In the genomic region with DNA sequence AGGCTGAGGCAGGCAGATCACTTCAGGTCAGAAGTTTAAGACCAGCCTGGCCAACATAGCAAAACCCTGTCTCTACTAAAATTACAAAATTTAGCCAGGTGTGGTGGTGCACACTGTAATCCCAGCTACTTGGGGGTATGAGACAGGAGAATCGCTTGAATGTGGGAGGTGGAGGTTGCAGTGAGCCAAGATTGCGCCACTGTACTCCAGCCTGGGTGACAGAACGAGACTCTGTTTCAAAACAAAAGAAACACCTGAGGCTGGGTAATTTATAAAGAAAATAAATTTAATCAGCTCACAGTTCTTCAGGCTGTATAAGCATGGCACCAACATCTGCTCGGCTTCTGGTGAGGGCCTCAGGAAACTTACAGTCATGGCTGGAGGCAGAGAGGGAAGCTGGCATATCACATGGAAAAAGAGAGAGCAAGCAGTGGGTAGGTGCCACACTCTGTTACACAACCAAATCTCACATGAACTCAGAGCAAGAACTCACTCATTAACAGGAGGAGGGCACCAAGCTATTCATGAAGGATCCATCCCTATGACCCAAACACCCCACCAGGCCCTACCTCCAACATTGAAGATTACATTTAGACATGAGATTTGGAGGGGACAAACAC, we compare ENCODE assay signal across 38 cellular contexts.
"Had no signal": no experiment of that assay in that cellular context is flagged by ENCODE, and none has a peak within 500 bp of the region (broad histone marks: within the 10 kb centered on the region; RNA-seq: fewer than 3 reads in every experiment).

No MANE protein-coding gene starts in this region.

- H3K36me3 Mint-ChIP-seq: activated CD4-positive, alpha-beta memory T cell treated with anti-CD3 and anti-CD28 coated beads for 36 hours; activated naive CD4-positive, alpha-beta T cell treated with anti-CD3 and anti-CD28 coated beads, Interleukin-2, amount 50 U/mL, for 24 hours; activated naive CD8-positive, alpha-beta T cell; activated naive CD8-positive, alpha-beta T cell treated with anti-CD3 and anti-CD28 coated beads, Interleukin-2, amount 10 ng/mL, durations not matched to agents 7 days and 5 days; brain had no signal

- H3K27me3 Mint-ChIP-seq: activated B cell treated with CpG ODN at 0.5 μM for 24 hours; activated CD4-positive, alpha-beta T cell treated with anti-CD3 and anti-CD28 coated beads, Interleukin-2, amount 10 ng/mL, durations not matched to agents 24 days and 14 days; activated naive CD8-positive, alpha-beta T cell treated with anti-CD3 and anti-CD28 coated beads, Interleukin-2, amount 10 ng/mL, durations not matched to agents 7 days and 5 days; activated T-helper 17 cell treated with anti-CD3 and anti-CD28 coated beads, Interleukin-2, amount 50 U/mL, for 72 hours had no signal

- FAIRE-seq: TTC549 had no signal

- H3K36me3 ChIP-seq: ascending aorta, cardiac muscle cell had no signal

- H3K9me3 ChIP-seq: ascending aorta had no signal

- H3K4me3 ChIP-seq: ascending aorta, cardiac muscle cell had no signal

- H3K4me1 Mint-ChIP-seq: activated B cell treated with CpG ODN at 0.5 μM for 24 hours; activated CD4-positive, alpha-beta T cell treated with anti-CD3 and anti-CD28 coated beads, Interleukin-2, amount 10 ng/mL, durations not matched to agents 24 days and 14 days; activated naive CD4-positive, alpha-beta T cell treated with anti-CD3 and anti-CD28 coated beads, Interleukin-2, amount 50 U/mL, for 24 hours; activated naive CD8-positive, alpha-beta T cell treated with anti-CD3 and anti-CD28 coated beads, Interleukin-2, amount 10 ng/mL, durations not matched to agents 7 days and 5 days; activated naive CD8-positive, alpha-beta T cell treated with anti-CD3 and anti-CD28 coated beads, Interleukin-2, amount 50 U/mL, for 24 hours; activated T-helper 17 cell treated with anti-CD3 and anti-CD28 coated beads, Interleukin-2, amount 50 U/mL, for 72 hours; brain; central memory CD8-positive, alpha-beta T cell had no signal

- H3K9me3 Mint-ChIP-seq: activated B cell treated with CpG ODN at 0.5 μM for 24 hours; activated CD4-positive, alpha-beta memory T cell treated with anti-CD3 and anti-CD28 coated beads for 36 hours; activated CD4-positive, alpha-beta T cell treated with anti-CD3 and anti-CD28 coated beads, Interleukin-2, amount 10 ng/mL, durations not matched to agents 24 days and 14 days; activated CD8-positive, alpha-beta T cell treated with anti-CD3 and anti-CD28 coated beads for 36 hours; activated naive CD4-positive, alpha-beta T cell treated with anti-CD3 and anti-CD28 coated beads for 36 hours; activated naive CD8-positive, alpha-beta T cell treated with anti-CD3 and anti-CD28 coated beads, Interleukin-2, amount 50 U/mL, for 24 hours; activated T-cell treated with anti-CD3 and anti-CD28 coated beads, Interleukin-2, amount 50 U/mL, for 4 hours; activated T-helper 1 cell treated with anti-CD3 and anti-CD28 coated beads, Interleukin-12 subunit alpha, Interleukin-12 subunit beta, Interleukin-2, Interleukin-4 antibody, amounts not matched to agents 30 ng/mL and 10 ng/mL and 1 ng/mL, durations not matched to agents 14 hours and 24 hours and 36 hours; activated T-helper 17 cell treated with anti-CD3 and anti-CD28 coated beads, Interleukin-2, amount 50 U/mL, for 72 hours; central memory CD8-positive, alpha-beta T cell; T-helper 1 cell treated with Interleukin-12 subunit alpha and Interleukin-12 subunit beta and Interleukin-4 antibody, amounts not matched to agents 30 μg/mL and 1 μg/mL, for 36 hours; T-helper 2 cell treated with Interferon-gamma antibody and Interleukin-4, amounts not matched to agents 5 μg/mL and 100 μg/mL, for 36 hours had no signal

- H3K27ac ChIP-seq: ascending aorta, cardiac muscle cell, VCaP had no signal

- H3K27me3 ChIP-seq: ascending aorta, cardiac muscle cell had no signal

- H3K27ac Mint-ChIP-seq: activated B cell treated with CpG ODN at 0.5 μM for 24 hours; activated CD4-positive, alpha-beta memory T cell treated with anti-CD3 and anti-CD28 coated beads for 36 hours; activated CD4-positive, alpha-beta T cell treated with anti-CD3 and anti-CD28 coated beads, Interleukin-2, amount 10 ng/mL, durations not matched to agents 24 days and 14 days; activated CD8-positive, alpha-beta T cell treated with anti-CD3 and anti-CD28 coated beads for 36 hours; activated naive CD4-positive, alpha-beta T cell treated with anti-CD3 and anti-CD28 coated beads for 36 hours; activated naive CD4-positive, alpha-beta T cell treated with anti-CD3 and anti-CD28 coated beads, Interleukin-2, amount 50 U/mL, for 24 hours; activated naive CD8-positive, alpha-beta T cell; activated naive CD8-positive, alpha-beta T cell treated with anti-CD3 and anti-CD28 coated beads, Interleukin-2, amount 10 ng/mL, durations not matched to agents 7 days and 5 days; activated naive CD8-positive, alpha-beta T cell treated with anti-CD3 and anti-CD28 coated beads, Interleukin-2, amount 50 U/mL, for 24 hours; activated T-cell treated with anti-CD3 and anti-CD28 coated beads, Interleukin-2, amount 50 U/mL, for 72 hours; activated T-helper 1 cell treated with anti-CD3 and anti-CD28 coated beads, Interleukin-12 subunit alpha, Interleukin-12 subunit beta, Interleukin-2, Interleukin-4 antibody, amounts not matched to agents 30 ng/mL and 10 ng/mL and 1 ng/mL, durations not matched to agents 14 hours and 24 hours and 36 hours; activated T-helper 17 cell treated with anti-CD3 and anti-CD28 coated beads, Interleukin-2, amount 50 U/mL, for 72 hours; brain; T-helper 1 cell treated with Interleukin-12 subunit alpha and Interleukin-12 subunit beta and Interleukin-4 antibody, amounts not matched to agents 30 μg/mL and 1 μg/mL, for 36 hours; T-helper 2 cell treated with Interferon-gamma antibody and Interleukin-4, amounts not matched to agents 5 μg/mL and 100 μg/mL, for 36 hours had no signal

- DNase-seq: activated B cell treated with CpG ODN at 0.5 μM for 24 hours; activated CD4-positive, alpha-beta memory T cell treated with anti-CD3 and anti-CD28 coated beads for 36 hours; activated CD4-positive, alpha-beta T cell treated with anti-CD3 and anti-CD28 coated beads for 4 hours; activated CD4-positive, alpha-beta T cell treated with anti-CD3 and anti-CD28 coated beads, Interleukin-2, amount 10 ng/mL, durations not matched to agents 24 days and 14 days; activated CD4-positive, alpha-beta T cell treated with anti-CD3 and anti-CD28 coated beads, Interleukin-2, amount 50 U/mL, for 1 hour; activated CD4-positive, alpha-beta T cell treated with anti-CD3 and anti-CD28 coated beads, Interleukin-2, amount 50 U/mL, for 4 hours; activated CD4-positive, CD25-positive, alpha-beta regulatory T cell treated with anti-CD3 and anti-CD28 coated beads, Interleukin-2, amount 50 U/mL, for 72 hours; activated CD8-positive, alpha-beta memory T cell treated with anti-CD3 and anti-CD28 coated beads, Interleukin-2, amount 50 U/mL, for 4 hours; activated CD8-positive, alpha-beta T cell treated with anti-CD3 and anti-CD28 coated beads for 36 hours; activated effector memory CD4-positive, alpha-beta T cell treated with anti-CD3 and anti-CD28 coated beads, Interleukin-2, amount 50 U/mL, for 16 hours; activated gamma-delta T cell treated with Interleukin-2 at 50 U/mL for 16 hours; activated naive CD4-positive, alpha-beta T cell; activated naive CD4-positive, alpha-beta T cell treated with anti-CD3 and anti-CD28 coated beads for 36 hours; activated naive CD8-positive, alpha-beta T cell treated with anti-CD3 and anti-CD28 coated beads, Interleukin-2, amount 10 ng/mL, durations not matched to agents 7 days and 5 days; activated naive CD8-positive, alpha-beta T cell treated with anti-CD3 and anti-CD28 coated beads, Interleukin-2, amount 50 U/mL, for 24 hours; activated T-cell treated with anti-CD3 and anti-CD28 coated beads for 4 hours; activated T-cell treated with anti-CD3 and anti-CD28 coated beads, Interleukin-2, amount 50 U/mL, for 1 hour; activated T-cell treated with anti-CD3 and anti-CD28 coated beads, Interleukin-2, amount 50 U/mL, for 4 hours; activated T-cell treated with anti-CD3 and anti-CD28 coated beads, Interleukin-2, amount 50 U/mL, for 72 hours; amygdala; anterior cingulate cortex; caudate nucleus; cerebellar nuclear complex; T-helper 1 cell; T-helper 2 cell; T-helper 9 cell had no signal

- ATAC-seq: activated CD8-positive, alpha-beta T cell treated with anti-CD3 and anti-CD28 coated beads for 36 hours; activated naive CD8-positive, alpha-beta T cell treated with anti-CD3 and anti-CD28 coated beads, Interleukin-2, amount 50 U/mL, for 24 hours; activated T-cell treated with anti-CD3 and anti-CD28 coated beads, Interleukin-2, amount 50 U/mL, for 4 hours; activated T-cell treated with anti-CD3 and anti-CD28 coated beads, Interleukin-2, amount 50 U/mL, for 72 hours; activated T-helper 17 cell treated with anti-CD3 and anti-CD28 coated beads, Interleukin-2, amount 50 U/mL, for 72 hours had no signal

- H3K4me3 Mint-ChIP-seq: activated B cell treated with CpG ODN at 0.5 μM for 24 hours; activated CD4-positive, alpha-beta memory T cell treated with anti-CD3 and anti-CD28 coated beads for 36 hours; activated CD4-positive, alpha-beta T cell treated with anti-CD3 and anti-CD28 coated beads, Interleukin-2, amount 10 ng/mL, durations not matched to agents 24 days and 14 days; activated CD8-positive, alpha-beta T cell treated with anti-CD3 and anti-CD28 coated beads for 36 hours; activated naive CD4-positive, alpha-beta T cell treated with anti-CD3 and anti-CD28 coated beads for 36 hours; activated naive CD4-positive, alpha-beta T cell treated with anti-CD3 and anti-CD28 coated beads, Interleukin-2, amount 50 U/mL, for 24 hours; activated naive CD8-positive, alpha-beta T cell; activated naive CD8-positive, alpha-beta T cell treated with anti-CD3 and anti-CD28 coated beads, Interleukin-2, amount 10 ng/mL, durations not matched to agents 7 days and 5 days; activated naive CD8-positive, alpha-beta T cell treated with anti-CD3 and anti-CD28 coated beads, Interleukin-2, amount 50 U/mL, for 24 hours; activated T-cell treated with anti-CD3 and anti-CD28 coated beads, Interleukin-2, amount 50 U/mL, for 4 hours; activated T-cell treated with anti-CD3 and anti-CD28 coated beads, Interleukin-2, amount 50 U/mL, for 72 hours; activated T-helper 1 cell treated with anti-CD3 and anti-CD28 coated beads, Interleukin-12 subunit alpha, Interleukin-12 subunit beta, Interleukin-2, Interleukin-4 antibody, amounts not matched to agents 30 ng/mL and 10 ng/mL and 1 ng/mL, durations not matched to agents 14 hours and 24 hours and 36 hours; activated T-helper 17 cell treated with anti-CD3 and anti-CD28 coated beads, Interleukin-2, amount 50 U/mL, for 72 hours; brain; central memory CD8-positive, alpha-beta T cell; T-helper 1 cell treated with Interleukin-12 subunit alpha and Interleukin-12 subunit beta and Interleukin-4 antibody, amounts not matched to agents 30 μg/mL and 1 μg/mL, for 36 hours; T-helper 2 cell treated with Interferon-gamma antibody and Interleukin-4, amounts not matched to agents 5 μg/mL and 100 μg/mL, for 36 hours had no signal

- H3K4me1 ChIP-seq: ascending aorta had no signal
